Comparison of ENCODE assay signal across 8 cellular contexts in the genomic region with DNA sequence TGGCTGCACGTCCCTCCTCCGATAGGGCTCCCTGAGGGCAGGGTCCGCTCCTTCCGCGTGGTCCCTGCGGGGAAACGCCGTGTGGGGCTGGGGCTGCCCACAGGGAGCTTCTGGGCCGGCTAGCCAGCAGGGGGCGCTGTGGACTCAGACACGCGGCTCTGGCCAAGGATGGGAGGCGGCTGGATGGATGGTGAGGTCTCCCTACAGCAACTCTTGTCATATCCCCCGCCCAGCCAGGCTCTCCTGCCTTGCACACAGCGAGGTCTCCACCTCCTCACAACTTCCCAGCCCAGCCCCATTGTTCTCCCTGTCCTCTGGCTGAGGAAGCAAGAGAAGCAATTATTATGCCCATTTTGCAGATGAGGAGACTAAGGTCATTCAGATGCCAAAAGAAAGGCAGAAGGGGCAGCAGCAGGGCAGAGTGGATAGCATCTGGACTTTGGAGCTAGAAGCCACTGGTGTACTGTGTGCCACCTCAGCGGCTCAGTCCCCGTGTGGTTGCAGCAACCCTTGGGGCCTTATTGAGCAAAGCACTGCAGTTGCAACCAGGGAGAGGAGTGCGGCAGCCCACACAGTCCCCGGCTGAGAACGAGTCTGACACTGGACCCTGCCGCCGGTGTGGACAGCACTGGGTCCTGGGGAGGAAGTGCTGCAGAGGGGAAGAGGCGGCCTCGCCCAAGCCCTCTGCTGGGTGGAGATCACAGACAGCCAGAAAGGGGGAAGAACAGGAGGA.
A peak's percentile ranks its signal among the peaks of the same experiment; 100 is the strongest.
DNase-seq lines count a peak whose midpoint lies in the region.

No MANE protein-coding gene starts in this region.

- H3K9me3 ChIP-seq in MG63: no peaks in the 10 kb centered on the region
- H3K9me3 ChIP-seq in muscle layer of duodenum (ENCODE audit: control insufficient read depth in 1 of 2, low read length in 2 of 2): no peaks in the 10 kb centered on the region

- H3K36me3 ChIP-seq in MG63 (no peaks in the 10 kb centered on the region), muscle layer of duodenum (ENCODE audit: control insufficient read depth in 1 of 2, insufficient read depth in 2 of 2, low read length in 2 of 2) (no peaks in the 10 kb centered on the region)

- peak overlapping the region; percentile 5 for H3K27ac ChIP-seq in muscle layer of duodenum (ENCODE audit: low read length)

- H3K4me3 ChIP-seq in MG63 (no peak overlapping the region), muscle layer of duodenum (ENCODE audit: low read depth in 1 of 2, low read length in 2 of 2) (no peak overlapping the region)

- DNase-seq in ELF-1 (ENCODE audit: low read depth, low spot score) (peak; percentile 94), MG63 (peak; percentile 46), ecto neural progenitor cell (ENCODE audit: low spot score) (peak; percentile 66), kidney glomerular epithelial cell (lab: John Stamatoyannopoulos, UW) (no peak), hippocampal formation (lab: John Stamatoyannopoulos, UW) (no peak)
- peak; percentile 94 for DNase-seq in activated CD4-positive, alpha-beta T cell treated with anti-CD3 and anti-CD28 coated beads, Interleukin-2, amount 50 U/mL, for 1 hour
- DNase-seq in stimulated activated naive CD4-positive, alpha-beta T cell (lab: John Stamatoyannopoulos, UW): peak; percentile 53 to 86 (median 78)

- H3K4me1 ChIP-seq in muscle layer of duodenum (ENCODE audit: control insufficient read depth in 1 of 2, insufficient read depth in 2 of 2, low read length in 2 of 2): peaks cover 16 to 20% of the 10 kb centered on the region in 2 donors

- H3K27me3 ChIP-seq in MG63 (no peaks in the 10 kb centered on the region), muscle layer of duodenum (ENCODE audit: low read depth, low read length) (no peaks in the 10 kb centered on the region)

Comparison
In these comparisons a context has a peak if more than half of its experiments do, and no peak if none do; other contexts are left out.
1. DNase-seq: peak in ELF-1 (single experiment), MG63 (single experiment), activated CD4-positive, alpha-beta T cell treated with anti-CD3 and anti-CD28 coated beads, Interleukin-2, amount 50 U/mL, for 1 hour (single experiment), ecto neural progenitor cell (single experiment) and stimulated activated naive CD4-positive, alpha-beta T cell (6 of 6); none in kidney glomerular epithelial cell (single experiment) and hippocampal formation (0 of 2).